ENCODE assay signal across 8 cellular contexts in genomic region chr15:73273181-73274002, GRCh38.
DNase-seq lines count a peak whose midpoint lies in the region; ATAC-seq and TF ChIP-seq lines count a peak whose summit lies in the region.

No MANE protein-coding gene starts in this region.

- H3K4me3 ChIP-seq in CD4-positive, alpha-beta memory T cell (ENCODE audit: low read length in 2 of 2), result no peak overlapping the region
- no peak overlapping the region for H3K4me3 ChIP-seq in HEK293 (ENCODE audit: low read depth, low read length)
- no peak overlapping the region for H3K4me3 ChIP-seq in epithelial cell of proximal tubule (ENCODE audit: low read depth, low read length)

- CTCF ChIA-PET in CD4-positive, alpha-beta memory T cell (lab: Charles Lee; ENCODE audit: partially characterized antibody), result interaction anchor here (0.9 to 7.5 kb wide), 11 partner anchors 9 to 552 kb away, joined by 3 to 54 read pairs (median 6); no protein-coding TSS in a partner anchor
- CTCF ChIA-PET in HEK293 (lab: Yijun Ruan, JAX), result interaction anchor here (0.5 to 8.3 kb wide), 46 partner anchors 9 to 1769 kb away, joined by 3 to 121 read pairs (median 4); no protein-coding TSS in a partner anchor
- CTCF ChIA-PET in activated CD8-positive, alpha-beta T cell treated with anti-CD3 and anti-CD28 coated beads for 36 hours (lab: Charles Lee), result interaction anchor here (0.6 to 5.6 kb wide), 24 partner anchors 8 to 551 kb away, joined by 3 to 62 read pairs (median 4); no protein-coding TSS in a partner anchor

- no peaks in the 10 kb centered on the region for H3K27me3 Mint-ChIP-seq in CD4-positive, alpha-beta memory T cell
- H3K27me3 Mint-ChIP-seq in activated CD8-positive, alpha-beta T cell treated with anti-CD3 and anti-CD28 coated beads for 36 hours, result no peaks in the 10 kb centered on the region

- intact Hi-C loops in CD4-positive, alpha-beta memory T cell (cut with micrococcal nuclease), result loop anchor here (1.0 to 5.0 kb wide), 3 partner anchors 32 to 671 kb away; no protein-coding TSS in a partner anchor
- intact Hi-C loops in activated CD8-positive, alpha-beta T cell treated with anti-CD3 and anti-CD28 coated beads for 36 hours (cut with micrococcal nuclease), result no loop called here

- POLR2A ChIA-PET in CD4-positive, alpha-beta memory T cell (lab: Charles Lee; ENCODE audit: partially characterized antibody), result no interaction called here
- POLR2A ChIA-PET in HEK293 (lab: Yijun Ruan, JAX), result no interaction called here
- POLR2A ChIA-PET in activated CD8-positive, alpha-beta T cell treated with anti-CD3 and anti-CD28 coated beads for 36 hours (lab: Charles Lee), result no interaction called here

- no peaks in the 10 kb centered on the region for H3K9me3 ChIP-seq in CD4-positive, alpha-beta memory T cell (ENCODE audit: control insufficient read depth in 1 of 2, low read length in 2 of 2)
- no peaks in the 10 kb centered on the region for H3K9me3 ChIP-seq in HEK293 (ENCODE audit: control insufficient read depth, insufficient read depth, low read depth, low read length)

- no peaks in the 10 kb centered on the region for H3K4me1 ChIP-seq in CD4-positive, alpha-beta memory T cell (ENCODE audit: insufficient read depth, low read length)
- H3K4me1 ChIP-seq in HEK293 (ENCODE audit: control insufficient read depth, insufficient read depth, low read length), result no peaks in the 10 kb centered on the region

- peak; percentile 37 to 50 (median 43) for DNase-seq in CD4-positive, alpha-beta memory T cell
- DNase-seq in NCI-H345 treated with DMSO at 0.1 percent for 48 hours (lab: John Stamatoyannopoulos, UW; ENCODE audit: unreplicated experiment), result peak; percentile 7
- DNase-seq in activated CD8-positive, alpha-beta T cell treated with anti-CD3 and anti-CD28 coated beads for 36 hours, result peak; percentile 66
- no peak for DNase-seq in epithelial cell of proximal tubule (ENCODE audit: low read depth)
- DNase-seq in myocyte (ENCODE audit: low read depth), result peak; percentile 70
- DNase-seq in stromal cell of bone marrow (ENCODE audit: low read depth), result peak; percentile 57

- H3K9me3 Mint-ChIP-seq in CD4-positive, alpha-beta memory T cell, result no peaks in the 10 kb centered on the region
- no peaks in the 10 kb centered on the region for H3K9me3 Mint-ChIP-seq in activated CD8-positive, alpha-beta T cell treated with anti-CD3 and anti-CD28 coated beads for 36 hours

- peak; percentile 52; the same call in 1 of the 2 replicates for TF ChIP-seq CTCF in HEK293 (tag by site-specific recombination; IDR thresholded peaks at IDR 0.05)
- TF ChIP-seq CTCF in activated CD8-positive, alpha-beta T cell treated with anti-CD3 and anti-CD28 coated beads for 36 hours (IDR thresholded peaks at IDR 0.05), result peak; percentile 74
- TF ChIP-seq CTCF in epithelial cell of proximal tubule (conservative IDR thresholded peaks at IDR 0.05; ENCODE audit: low read depth, low read length), result peak; percentile 93

- peaks cover 0 to 5% (median 3%) of the 10 kb centered on the region in 4 donors for H3K4me1 Mint-ChIP-seq in CD4-positive, alpha-beta memory T cell
- H3K4me1 Mint-ChIP-seq in activated CD8-positive, alpha-beta T cell treated with anti-CD3 and anti-CD28 coated beads for 36 hours (ENCODE audit: low read depth), result peaks cover 2% of the 10 kb centered on the region

- H3K27ac Mint-ChIP-seq in CD4-positive, alpha-beta memory T cell, result peak overlapping the region in 1 of 7 donors; percentile 67
- no peak overlapping the region for H3K27ac Mint-ChIP-seq in activated CD8-positive, alpha-beta T cell treated with anti-CD3 and anti-CD28 coated beads for 36 hours

- no peaks in the 10 kb centered on the region for H3K36me3 ChIP-seq in CD4-positive, alpha-beta memory T cell (ENCODE audit: insufficient read depth, low read length)
- H3K36me3 ChIP-seq in HEK293 (ENCODE audit: control insufficient read depth in 2 of 2, insufficient read depth in 1 of 2, low read length in 2 of 2), result peaks cover 27 to 38% of the 10 kb centered on the region in 2 experiments

- H3K27me3 ChIP-seq in CD4-positive, alpha-beta memory T cell (ENCODE audit: insufficient read depth, low read length), result no peaks in the 10 kb centered on the region

- H3K36me3 Mint-ChIP-seq in CD4-positive, alpha-beta memory T cell, result peaks cover 9 to 14% of the 10 kb centered on the region in 2 donors
- H3K36me3 Mint-ChIP-seq in activated CD8-positive, alpha-beta T cell treated with anti-CD3 and anti-CD28 coated beads for 36 hours (ENCODE audit: low read depth), result no peaks in the 10 kb centered on the region

- H3K4me3 Mint-ChIP-seq in CD4-positive, alpha-beta memory T cell, result peak overlapping the region in 4 of 8 donors; percentile 6 to 76 (median 32)
- no peak overlapping the region for H3K4me3 Mint-ChIP-seq in activated CD8-positive, alpha-beta T cell treated with anti-CD3 and anti-CD28 coated beads for 36 hours

- no peak overlapping the region for H3K27ac ChIP-seq in CD4-positive, alpha-beta memory T cell (ENCODE audit: low read depth, low read length)
- no peak overlapping the region for H3K27ac ChIP-seq in HEK293 (ENCODE audit: extremely low read depth, low read depth, low read length)

- peak; percentile 85 for ATAC-seq in activated CD8-positive, alpha-beta T cell treated with anti-CD3 and anti-CD28 coated beads for 36 hours
- no peak for ATAC-seq in GM19463 (IDR thresholded peaks at IDR 0.05; ENCODE audit: unreplicated experiment)

TF ChIP-seq in HEK293, 187 proteins besides CTCF, POLR2A, EP300 and RAD21 (continues in another document):
- TF ChIP-seq ZNF133 (tag by site-specific recombination; IDR thresholded peaks at IDR 0.05) (no peak), ZBTB10 (tag by site-specific recombination; IDR thresholded peaks at IDR 0.05) (no peak), ZNF600 (tag by site-specific recombination; IDR thresholded peaks at IDR 0.05) (no peak), ZNF157 (tag by site-specific recombination; IDR thresholded peaks at IDR 0.05) (no peak), KLF7 (tag by site-specific recombination; IDR thresholded peaks at IDR 0.05; ENCODE audit: borderline replicate concordance) (no peak), SCRT1 (tag by site-specific recombination; IDR thresholded peaks at IDR 0.05; ENCODE audit: borderline replicate concordance) (no peak), ZNF654 (tag by site-specific recombination; IDR thresholded peaks at IDR 0.05; ENCODE audit: low read depth) (peak; percentile 65), PRDM1 (tag by site-specific recombination; IDR thresholded peaks at IDR 0.05) (peak; percentile 56), ZNF132 (tag by site-specific recombination; IDR thresholded peaks at IDR 0.05; ENCODE audit: borderline replicate concordance) (no peak), ZNF521 (tag by site-specific recombination; IDR thresholded peaks at IDR 0.05) (no peak), IKZF3 (tag by site-specific recombination; IDR thresholded peaks at IDR 0.05) (no peak), ZNF777 (tag by site-specific recombination; IDR thresholded peaks at IDR 0.05; ENCODE audit: borderline replicate concordance) (no peak), TSHZ1 (tag by site-specific recombination; IDR thresholded peaks at IDR 0.05; ENCODE audit: borderline replicate concordance) (no peak), ZNF335 (tag by site-specific recombination; conservative IDR thresholded peaks at IDR 0.05) (peak; percentile 98), BCL11A (tag by site-specific recombination; IDR thresholded peaks at IDR 0.05; ENCODE audit: low read depth) (no peak), ZNF747 (tag by site-specific recombination; IDR thresholded peaks at IDR 0.05) (no peak), GLIS2 (tag by site-specific recombination; IDR thresholded peaks at IDR 0.05) (no peak)
